ENCODE assay signal across 8 cellular contexts in genomic region chr1:205321109-205321958, GRCh38. TPM values are rescaled to one million over a fixed set of nuclear protein-coding genes. Genes with fewer than 3 reads are reported as not detected.
DNase-seq lines count a peak whose midpoint lies in the region; ATAC-seq and TF ChIP-seq lines count a peak whose summit lies in the region.

Gene NUAK2, minus strand, starts transcription at chr1:205321745. Its CDS starts 117 bp downstream, at chr1:205321628.

- H3K36me3 ChIP-seq in KMS-11 (ENCODE audit: insufficient read depth) (no peaks in the 10 kb centered on the region), RWPE2 (ENCODE audit: low read depth) (peaks cover 7% of the 10 kb centered on the region; the same call in 1 of the 2 replicates)

- H2AFZ ChIP-seq in KMS-11 (ENCODE audit: low read depth) = peak within 1 kb of the TSS; percentile 98

- peak within 1 kb of the TSS; percentile 94 to 98 for H3K27ac Mint-ChIP-seq in natural killer cell
- H3K27ac Mint-ChIP-seq in stimulated activated naive B cell treated with anti-CD40 and anti-IgM and Interleukin-4, amounts not matched to agents 10 μg/mL and 1 μg/mL and 100 μg/mL, for 72 hours = peak within 1 kb of the TSS; percentile 91

- peak within 1 kb of the TSS; percentile 98 for H3K4me3 Mint-ChIP-seq in natural killer cell
- peak within 1 kb of the TSS; percentile 95 to 96 for H3K4me3 Mint-ChIP-seq in stimulated activated naive B cell treated with anti-CD40 and anti-IgM and Interleukin-4, amounts not matched to agents 10 μg/mL and 1 μg/mL and 100 μg/mL, for 72 hours

- H3K27ac ChIP-seq in KMS-11 (no peak within 1 kb of the TSS), RWPE2 (ENCODE audit: poor library complexity, severe bottlenecking) (peak within 1 kb of the TSS; percentile 93)

- peak within 1 kb of the TSS; percentile 93 for H3K4me3 ChIP-seq in KMS-11 (IDR thresholded peaks at IDR 0.05; ENCODE audit: insufficient read depth, low read depth, low read length)
- H3K4me3 ChIP-seq in RWPE2 (ENCODE audit: severe bottlenecking) = peak within 1 kb of the TSS; percentile 78

- no peaks in the 10 kb centered on the region for H3K27me3 ChIP-seq in KMS-11 (ENCODE audit: insufficient read depth, low read depth)
- no peaks in the 10 kb centered on the region for H3K27me3 ChIP-seq in RWPE2 (ENCODE audit: insufficient read depth, poor library complexity, severe bottlenecking)

- no peaks in the 10 kb centered on the region for H4K20me1 ChIP-seq in KMS-11 (ENCODE audit: insufficient read depth)

- DNase-seq in Daoy (ENCODE audit: low read depth) (peak; percentile 97), RWPE2 (ENCODE audit: low spot score) (peak; percentile 93), activated gamma-delta T cell (lab: John Stamatoyannopoulos, UW) (peak; percentile 68), fibroblast of the conjunctiva (ENCODE audit: low read depth) (peak; percentile 71), natural killer cell (peak; percentile 79)
- DNase-seq in stimulated activated naive B cell treated with anti-CD40 and anti-IgM and Interleukin-4, amounts not matched to agents 10 μg/mL and 1 μg/mL and 100 μg/mL, for 72 hours = peak; percentile 74

- H3K9me3 Mint-ChIP-seq in natural killer cell = no peaks in the 10 kb centered on the region
- no peaks in the 10 kb centered on the region for H3K9me3 Mint-ChIP-seq in stimulated activated naive B cell treated with anti-CD40 and anti-IgM and Interleukin-4, amounts not matched to agents 10 μg/mL and 1 μg/mL and 100 μg/mL, for 72 hours

- peaks cover 65 to 73% of the 10 kb centered on the region in 2 donors for H3K4me1 Mint-ChIP-seq in natural killer cell
- H3K4me1 Mint-ChIP-seq in stimulated activated naive B cell treated with anti-CD40 and anti-IgM and Interleukin-4, amounts not matched to agents 10 μg/mL and 1 μg/mL and 100 μg/mL, for 72 hours = peaks cover 51 to 73% of the 10 kb centered on the region in 2 donors

- H3K36me3 Mint-ChIP-seq in natural killer cell = no peaks in the 10 kb centered on the region
- peaks cover 6 to 16% of the 10 kb centered on the region in 2 donors for H3K36me3 Mint-ChIP-seq in stimulated activated naive B cell treated with anti-CD40 and anti-IgM and Interleukin-4, amounts not matched to agents 10 μg/mL and 1 μg/mL and 100 μg/mL, for 72 hours

- intact Hi-C loops in natural killer cell (cut with micrococcal nuclease) = loop anchor here (1.0 kb wide), 2 partner anchors 8 to 48 kb away; no protein-coding TSS in a partner anchor

- H3K79me2 ChIP-seq in KMS-11 (ENCODE audit: insufficient read depth, low read depth) = peaks cover 11% of the 10 kb centered on the region; the same call in 1 of the 2 replicates

- peak; percentile 56 for TF ChIP-seq CTCF in KMS-11 (conservative IDR thresholded peaks at IDR 0.05; ENCODE audit: low read depth, low read length)
- peak; percentile 29 for TF ChIP-seq CTCF in RWPE2 (IDR thresholded peaks at IDR 0.05; ENCODE audit: poor library complexity, severe bottlenecking)
- no peak for TF ChIP-seq CTCF in natural killer cell (IDR thresholded peaks at IDR 0.05)

- peak within 1 kb of the TSS; percentile 94 for H3K4me2 ChIP-seq in KMS-11

- H3K4me1 ChIP-seq in KMS-11 (ENCODE audit: low read depth, poor library complexity, severe bottlenecking) = peaks cover 63% of the 10 kb centered on the region
- H3K4me1 ChIP-seq in RWPE2 (ENCODE audit: insufficient read depth, poor library complexity, severe bottlenecking) = peaks cover 31% of the 10 kb centered on the region

- no peaks in the 10 kb centered on the region for H3K27me3 Mint-ChIP-seq in natural killer cell (ENCODE audit: low read depth in 2 of 2)
- no peaks in the 10 kb centered on the region for H3K27me3 Mint-ChIP-seq in stimulated activated naive B cell treated with anti-CD40 and anti-IgM and Interleukin-4, amounts not matched to agents 10 μg/mL and 1 μg/mL and 100 μg/mL, for 72 hours

- H3K9ac ChIP-seq in KMS-11 = peak within 1 kb of the TSS; percentile 43; the same call in 1 of the 2 replicates

- ATAC-seq in RWPE2 (ENCODE audit: low read depth) = peak; percentile 69
- ATAC-seq in natural killer cell = peak; percentile 83 to 92 (median 88)
- ATAC-seq in stimulated activated naive B cell treated with anti-CD40 and anti-IgM and Interleukin-4, amounts not matched to agents 10 μg/mL and 1 μg/mL and 100 μg/mL, for 72 hours (replicated peaks) = peak; percentile 81 to 88
- no peak for ATAC-seq in GM21360 (IDR thresholded peaks at IDR 0.05; ENCODE audit: unreplicated experiment)

- H3K9me3 ChIP-seq in RWPE2 (ENCODE audit: severe bottlenecking) = no peaks in the 10 kb centered on the region

RNA-seq across cellular contexts. Expression of gene NUAK2, which starts in this region (rescaled TPM):
- 11.1 and 12.4 TPM in 2 replicates for total RNA-seq in Daoy (2014; rRNA removed; shearing (Covaris generic))
- 10 to 100 TPM; 17.3 to 21.7 (median 21.5) TPM for total RNA-seq in natural killer cell
